8 cellular contexts compared by ENCODE assay signal in genomic region chr11:75475767-75476650, GRCh38. TPM values are rescaled to one million over a fixed set of nuclear protein-coding genes. Genes with fewer than 3 reads are reported as not detected.
DNase-seq lines count a peak whose midpoint lies in the region; ATAC-seq and TF ChIP-seq lines count a peak whose summit lies in the region.

No MANE protein-coding gene starts in this region.

- peaks cover 35% of the 10 kb centered on the region for H3K4me1 ChIP-seq in lower lobe of right lung

- H3K36me3 ChIP-seq in lower lobe of right lung = no peaks in the 10 kb centered on the region

- peak overlapping the region; percentile 88 for H3K4me3 Mint-ChIP-seq in activated naive CD8-positive, alpha-beta T cell treated with anti-CD3 and anti-CD28 coated beads, Interleukin-2, amount 10 ng/mL, durations not matched to agents 7 days and 5 days
- H3K4me3 Mint-ChIP-seq in glutamatergic neuron (ENCODE audit: unreplicated experiment) = no peak overlapping the region

- H3K4me1 Mint-ChIP-seq in activated naive CD8-positive, alpha-beta T cell treated with anti-CD3 and anti-CD28 coated beads, Interleukin-2, amount 10 ng/mL, durations not matched to agents 7 days and 5 days = peaks cover 23% of the 10 kb centered on the region
- peaks cover 16% of the 10 kb centered on the region for H3K4me1 Mint-ChIP-seq in glutamatergic neuron (ENCODE audit: low read depth, unreplicated experiment)

- intact Hi-C loops in lower lobe of right lung (cut with DNase I) = no loop called here

- H3K9me3 ChIP-seq in lower lobe of right lung = no peaks in the 10 kb centered on the region

- H3K27ac ChIP-seq in lower lobe of right lung = peak overlapping the region; percentile 78

- TF ChIP-seq CTCF in lower lobe of right lung (IDR thresholded peaks at IDR 0.05) = no peak
- no peak for TF ChIP-seq CTCF in glutamatergic neuron (IDR thresholded peaks at IDR 0.05; ENCODE audit: partially characterized antibody, unreplicated experiment)

- H3K27me3 ChIP-seq in lower lobe of right lung (ENCODE audit: low read depth) = no peaks in the 10 kb centered on the region

- peak overlapping the region; percentile 28 for H3K4me3 ChIP-seq in lower lobe of right lung

- ATAC-seq in activated naive CD8-positive, alpha-beta T cell treated with anti-CD3 and anti-CD28 coated beads, Interleukin-2, amount 10 ng/mL, durations not matched to agents 7 days and 5 days (ENCODE audit: low read depth) = peak; percentile 96
- ATAC-seq in lower lobe of right lung (peak; percentile 42 to 56), GM19397 (IDR thresholded peaks at IDR 0.05; ENCODE audit: unreplicated experiment) (no peak), HG03175 (IDR thresholded peaks at IDR 0.05; ENCODE audit: unreplicated experiment) (no peak)

- peaks cover 2% of the 10 kb centered on the region for H3K27me3 Mint-ChIP-seq in activated naive CD8-positive, alpha-beta T cell treated with anti-CD3 and anti-CD28 coated beads, Interleukin-2, amount 10 ng/mL, durations not matched to agents 7 days and 5 days
- peaks cover 22% of the 10 kb centered on the region for H3K27me3 Mint-ChIP-seq in glutamatergic neuron (ENCODE audit: unreplicated experiment)

- H3K36me3 Mint-ChIP-seq in activated naive CD8-positive, alpha-beta T cell treated with anti-CD3 and anti-CD28 coated beads, Interleukin-2, amount 10 ng/mL, durations not matched to agents 7 days and 5 days = peaks cover 5% of the 10 kb centered on the region
- H3K36me3 Mint-ChIP-seq in glutamatergic neuron (ENCODE audit: unreplicated experiment) = peaks cover 4% of the 10 kb centered on the region

- peak; percentile 54 for DNase-seq in ELR (ENCODE audit: low read depth)
- peak; percentile 72 to 85 for DNase-seq in NCI-H187 (lab: John Stamatoyannopoulos, UW)
- DNase-seq in activated naive CD8-positive, alpha-beta T cell treated with anti-CD3 and anti-CD28 coated beads, Interleukin-2, amount 10 ng/mL, durations not matched to agents 7 days and 5 days = no peak
- DNase-seq in lower lobe of right lung = peak; percentile 50
- DNase-seq in NCI-H526 treated with DMSO at 0.1 percent for 48 hours (lab: John Stamatoyannopoulos, UW) = no peak
- no peak for DNase-seq in glutamatergic neuron

- H3K9me3 Mint-ChIP-seq in activated naive CD8-positive, alpha-beta T cell treated with anti-CD3 and anti-CD28 coated beads, Interleukin-2, amount 10 ng/mL, durations not matched to agents 7 days and 5 days = no peaks in the 10 kb centered on the region
- H3K9me3 Mint-ChIP-seq in glutamatergic neuron (ENCODE audit: unreplicated experiment) = peaks cover 14% of the 10 kb centered on the region

- peak overlapping the region; percentile 99 for H3K27ac Mint-ChIP-seq in activated naive CD8-positive, alpha-beta T cell treated with anti-CD3 and anti-CD28 coated beads, Interleukin-2, amount 10 ng/mL, durations not matched to agents 7 days and 5 days
- no peak overlapping the region for H3K27ac Mint-ChIP-seq in glutamatergic neuron (ENCODE audit: unreplicated experiment)

- POLR2A ChIA-PET in activated naive CD8-positive, alpha-beta T cell treated with anti-CD3 and anti-CD28 coated beads, Interleukin-2, amount 10 ng/mL, durations not matched to agents 7 days and 5 days (lab: Charles Lee) = interaction anchor here (0.8 to 3.4 kb wide), 10 partner anchors 14 to 135 kb away, joined by 3 to 21 read pairs (median 4); partner anchors contain the start of genes GDPD5 and RPS3

RNA-seq across cellular contexts. Expression of gene KLHL35, which starts 43.0 kb away (rescaled TPM):
- total RNA-seq in activated naive CD8-positive, alpha-beta T cell treated with anti-CD3 and anti-CD28 coated beads, Interleukin-2, amount 10 ng/mL, durations not matched to agents 7 days and 5 days = under 1 TPM; 0.55 to 0.65 TPM
- total RNA-seq in lower lobe of right lung (2.6 TPM), glutamatergic neuron (ENCODE audit: unreplicated experiment) (41.4 TPM)

RNA-seq across cellular contexts. Expression of gene GDPD5, which starts 49.7 kb away (rescaled TPM):
- total RNA-seq in activated naive CD8-positive, alpha-beta T cell treated with anti-CD3 and anti-CD28 coated beads, Interleukin-2, amount 10 ng/mL, durations not matched to agents 7 days and 5 days = 10 to 100 TPM; 35.7 to 38.4 TPM
- 15.8 TPM for total RNA-seq in lower lobe of right lung
- total RNA-seq in glutamatergic neuron (ENCODE audit: unreplicated experiment) = 147 TPM

Comparison
In these comparisons a context has a peak if more than half of its experiments do, and no peak if none do; other contexts are left out.
1. DNase-seq: peak in ELR (single experiment), NCI-H187 (2 of 2) and lower lobe of right lung (single experiment); none in activated naive CD8-positive, alpha-beta T cell treated with anti-CD3 and anti-CD28 coated beads, Interleukin-2, amount 10 ng/mL, durations not matched to agents 7 days and 5 days (single experiment), NCI-H526 treated with DMSO at 0.1 percent for 48 hours (single experiment) and glutamatergic neuron (single experiment).
2. ATAC-seq: peak in activated naive CD8-positive, alpha-beta T cell treated with anti-CD3 and anti-CD28 coated beads, Interleukin-2, amount 10 ng/mL, durations not matched to agents 7 days and 5 days (single experiment) and lower lobe of right lung (2 of 2); none in GM19397 (single experiment) and HG03175 (single experiment).
3. RNA of gene KLHL35, which starts 43.0 kb away (total RNA-seq): 41.4 TPM in glutamatergic neuron (single experiment); 2.6 TPM in lower lobe of right lung (single experiment) and 0.55 to 0.65 TPM in activated naive CD8-positive, alpha-beta T cell treated with anti-CD3 and anti-CD28 coated beads, Interleukin-2, amount 10 ng/mL, durations not matched to agents 7 days and 5 days; every median in the first group is over 10 times any median in the second.